In the genomic region with DNA sequence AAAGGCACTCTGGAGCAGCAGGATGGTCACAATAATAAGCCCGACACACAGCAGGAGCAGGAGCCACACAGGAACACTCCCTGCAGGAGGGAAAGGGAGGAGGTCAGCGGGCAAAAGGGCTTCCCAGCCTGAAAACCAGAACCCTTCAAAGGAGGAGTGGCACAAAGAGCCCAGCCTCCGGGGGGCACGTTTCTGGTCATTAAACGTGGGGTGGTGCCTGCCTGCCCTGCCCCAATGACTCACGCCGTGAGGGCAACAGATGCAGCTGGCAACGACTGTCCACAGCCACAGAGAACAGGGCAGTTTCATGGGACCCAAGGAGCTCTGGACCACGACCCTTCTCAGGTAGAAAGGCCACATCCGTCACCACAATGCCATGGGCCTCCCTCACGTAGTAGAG, we compare ENCODE assay signal across 1 cellular context.
TF ChIP-seq lines count a peak whose summit lies in the region.

No MANE protein-coding gene starts in this region.

TF ChIP-seq in HepG2, 621 proteins besides CTCF, POLR2A, EP300 and RAD21:
- TF ChIP-seq SMYD3 (CRISPR knock-in tag; IDR thresholded peaks at IDR 0.05): no peak
- no peak for TF ChIP-seq NONO (IDR thresholded peaks at IDR 0.05)
- peak; percentile 29; the same call in 1 of the 2 replicates for TF ChIP-seq NONO (CRISPR knock-in tag; conservative IDR thresholded peaks at IDR 0.05)
- 0 out of 2 replicates have a peak, but pooled peaks have one; percentile 32 for TF ChIP-seq HOXA9 (CRISPR knock-in tag; IDR thresholded peaks at IDR 0.05; ENCODE audit: borderline replicate concordance)
TF ChIP-seq in HepG2: peak in this region for 2.
